In genomic region chr11:79807506-79807905, GRCh38 we compare ENCODE assay signal across 19 cellular contexts.
DNase-seq lines count a peak whose midpoint lies in the region; ATAC-seq, FAIRE-seq and TF ChIP-seq lines count a peak whose summit lies in the region.
"Had no signal": no experiment of that assay in that cellular context is flagged by ENCODE, and none has a peak within 500 bp of the region (broad histone marks: within the 10 kb centered on the region; RNA-seq: fewer than 3 reads in every experiment).

No MANE protein-coding gene starts in this region.

- H3K79me2 ChIP-seq in GM23248 (ENCODE audit: insufficient read depth), result no peaks in the 10 kb centered on the region

- H3K36me3 ChIP-seq in breast epithelium, result no peaks in the 10 kb centered on the region
- H3K36me3 ChIP-seq in bronchial epithelial cell (ENCODE audit: control insufficient read depth, insufficient read depth, low read length), result no peaks in the 10 kb centered on the region
- H3K36me3 ChIP-seq in GM23248 (ENCODE audit: low read depth), result no peaks in the 10 kb centered on the region
- H3K36me3 ChIP-seq: BLaER1 had no signal

- TF ChIP-seq POLR2A in breast epithelium (IDR thresholded peaks at IDR 0.05), result no peak

- no peak overlapping the region for H3K4me2 ChIP-seq in GM23248 (ENCODE audit: unreplicated experiment)
- H3K4me2 ChIP-seq: BLaER1, GM23338 had no signal

- POLR2A ChIA-PET in MCF 10A (lab: Yijun Ruan, JAX), result no interaction called here

- WGBS in GM23248 (ENCODE audit: low coverage in 1 of 2, low lambda C conversion rate in 2 of 2, missing lambda C conversion rate in 2 of 2), 2 experiments, result 8 to 11% methylated on average over 2 of the region's 2 CpGs

- no peaks in the 10 kb centered on the region for H3K9me2 ChIP-seq in GM23248 (ENCODE audit: insufficient read depth)

- BruUV-seq in MCF 10A (replicated peaks; lab: Mats Ljungman, UMichigan), result no TSS peak

- H3K27ac ChIP-seq in breast epithelium, result no peak overlapping the region
- no peak overlapping the region for H3K27ac ChIP-seq in foreskin keratinocyte
- no peak overlapping the region for H3K27ac ChIP-seq in GM23248
- H3K27ac ChIP-seq: BLaER1, HL-60 had no signal

- H3K4me3 ChIP-seq in breast epithelium (no peak overlapping the region), bronchial epithelial cell (ENCODE audit: low read depth, low read length) (no peak overlapping the region), GM23248 (no peak overlapping the region)
- H3K4me3 ChIP-seq: BLaER1, GM12878, GM23338 had no signal

- in situ Hi-C loops in GM23248 (cut with MboI), result no loop called here

- TF ChIP-seq CTCF in MCF 10A (IDR thresholded peaks at IDR 0.05; ENCODE audit: unreplicated experiment) (no peak), breast epithelium (IDR thresholded peaks at IDR 0.05) (no peak), bronchial epithelial cell (IDR thresholded peaks at IDR 0.05; ENCODE audit: insufficient read depth, low read length, severe bottlenecking) (no peak), foreskin keratinocyte (conservative IDR thresholded peaks at IDR 0.05) (no peak)

- H4K20me1 ChIP-seq in GM23248 (ENCODE audit: insufficient read depth), result no peaks in the 10 kb centered on the region
- H4K20me1 ChIP-seq: BLaER1 had no signal

- H3K4me1 ChIP-seq in breast epithelium (no peaks in the 10 kb centered on the region), foreskin keratinocyte (no peaks in the 10 kb centered on the region), GM23248 (ENCODE audit: insufficient read depth) (no peaks in the 10 kb centered on the region)
- H3K4me1 ChIP-seq: BLaER1 had no signal

- DNase-seq in MCF 10A (ENCODE audit: unreplicated experiment) (no peak), breast epithelium (ENCODE audit: low spot score in 2 of 2) (no peak), bronchial epithelial cell (ENCODE audit: low read depth) (peak; percentile 80), foreskin keratinocyte (peak in 1 of 2 donors; percentile 45), GM23248 (no peak), nucleus accumbens (lab: John Stamatoyannopoulos, UW) (no peak)
- DNase-seq in natural killer cell treated with Interleukin-12 subunit alpha and Interleukin-12 subunit beta and Interleukin-15 and Interleukin-18, amount 100 ng/mL, for 72 hours (ENCODE audit: low spot score), result no peak
- DNase-seq: 8988T; CD4-positive, alpha-beta memory T cell; DMS153; DND-41; EL; HCEC 1CT had no signal

- H3K27me3 ChIP-seq in breast epithelium, result no peaks in the 10 kb centered on the region
- H3K27me3 ChIP-seq in bronchial epithelial cell (ENCODE audit: control insufficient read depth, insufficient read depth, low read length), result no peaks in the 10 kb centered on the region
- H3K27me3 ChIP-seq in foreskin keratinocyte, result no peaks in the 10 kb centered on the region
- H3K27me3 ChIP-seq in GM23248 (replicated peaks; ENCODE audit: insufficient read depth), result no peaks in the 10 kb centered on the region
- H3K27me3 ChIP-seq: BLaER1 had no signal

- H3K9me3 ChIP-seq in breast epithelium (peaks cover 0 to 3% of the 10 kb centered on the region in 2 donors), GM23248 (ENCODE audit: low read depth) (no peaks in the 10 kb centered on the region)

- H3K9me3 Mint-ChIP-seq in MCF 10A (ENCODE audit: unreplicated experiment), result peaks cover 5% of the 10 kb centered on the region
- H3K9me3 Mint-ChIP-seq in natural killer cell treated with Interleukin-12 subunit alpha and Interleukin-12 subunit beta and Interleukin-15 and Interleukin-18, amount 100 ng/mL, for 72 hours, result peaks cover 17% of the 10 kb centered on the region

- no peaks in the 10 kb centered on the region for H3K27me3 Mint-ChIP-seq in MCF 10A (ENCODE audit: insufficient read depth, unreplicated experiment)
- no peaks in the 10 kb centered on the region for H3K27me3 Mint-ChIP-seq in natural killer cell treated with Interleukin-12 subunit alpha and Interleukin-12 subunit beta and Interleukin-15 and Interleukin-18, amount 100 ng/mL, for 72 hours
- H3K27me3 Mint-ChIP-seq: CD4-positive, alpha-beta memory T cell had no signal

- peak overlapping the region; percentile 35 for H3K27ac Mint-ChIP-seq in MCF 10A (ENCODE audit: low read depth, unreplicated experiment)
- no peak overlapping the region for H3K27ac Mint-ChIP-seq in natural killer cell treated with Interleukin-12 subunit alpha and Interleukin-12 subunit beta and Interleukin-15 and Interleukin-18, amount 100 ng/mL, for 72 hours
- H3K27ac Mint-ChIP-seq: CD14-positive monocyte; CD4-positive, alpha-beta memory T cell; GM23338 had no signal

- no peak overlapping the region for H3K9ac ChIP-seq in GM23248
- H3K9ac ChIP-seq: BLaER1 had no signal

- H3K36me3 Mint-ChIP-seq in MCF 10A (ENCODE audit: insufficient read depth, unreplicated experiment), result no peaks in the 10 kb centered on the region
- peaks cover 3% of the 10 kb centered on the region for H3K36me3 Mint-ChIP-seq in natural killer cell treated with Interleukin-12 subunit alpha and Interleukin-12 subunit beta and Interleukin-15 and Interleukin-18, amount 100 ng/mL, for 72 hours
- H3K36me3 Mint-ChIP-seq: CD14-positive monocyte; CD4-positive, alpha-beta memory T cell had no signal

- FAIRE-seq in bronchial epithelial cell (lab: Jason Lieb, UNC), result no peak
- FAIRE-seq: GM12878, H54 had no signal

- no peaks in the 10 kb centered on the region for H3F3A ChIP-seq in GM23248 (ENCODE audit: insufficient read depth)

- H3K4me3 Mint-ChIP-seq in MCF 10A (ENCODE audit: unreplicated experiment), result no peak overlapping the region
- H3K4me3 Mint-ChIP-seq in natural killer cell treated with Interleukin-12 subunit alpha and Interleukin-12 subunit beta and Interleukin-15 and Interleukin-18, amount 100 ng/mL, for 72 hours, result no peak overlapping the region
- H3K4me3 Mint-ChIP-seq: CD14-positive monocyte; CD4-positive, alpha-beta memory T cell; GM23338 had no signal

- intact Hi-C loops in MCF 10A (cut with micrococcal nuclease), result no loop called here
- intact Hi-C loops in breast epithelium (cut with DNase I; ENCODE audit: low total_unique reads), result no loop called here

- peak; percentile 85 for ATAC-seq in foreskin keratinocyte
- no peak for ATAC-seq in natural killer cell treated with Interleukin-12 subunit alpha and Interleukin-12 subunit beta and Interleukin-15 and Interleukin-18, amount 100 ng/mL, for 72 hours
- ATAC-seq: GM12878, GM23338 had no signal

- no peak overlapping the region for H2AFZ ChIP-seq in GM23248
- H2AFZ ChIP-seq: GM23338 had no signal

- CTCF ChIA-PET in MCF 10A (lab: Yijun Ruan, JAX), result interaction anchor here (0.7 kb wide), 1 partner anchor 1156 kb away, joined by 3 read pairs; no protein-coding TSS in a partner anchor

- peaks cover 15% of the 10 kb centered on the region for H3K4me1 Mint-ChIP-seq in MCF 10A (ENCODE audit: insufficient read depth, unreplicated experiment)
- no peaks in the 10 kb centered on the region for H3K4me1 Mint-ChIP-seq in natural killer cell treated with Interleukin-12 subunit alpha and Interleukin-12 subunit beta and Interleukin-15 and Interleukin-18, amount 100 ng/mL, for 72 hours (ENCODE audit: low read depth in 2 of 2)
- H3K4me1 Mint-ChIP-seq: CD14-positive monocyte; CD4-positive, alpha-beta memory T cell; GM23338 had no signal
